In genomic region chr2:75290600-75291140, GRCh38 we compare ENCODE assay signal across 17 cellular contexts.
DNase-seq lines count a peak whose midpoint lies in the region; ATAC-seq, FAIRE-seq and TF ChIP-seq lines count a peak whose summit lies in the region.
"Had no signal": no experiment of that assay in that cellular context is flagged by ENCODE, and none has a peak within 500 bp of the region (broad histone marks: within the 10 kb centered on the region; RNA-seq: fewer than 3 reads in every experiment).

No MANE protein-coding gene starts in this region.

- no peak for TF ChIP-seq POLR2A in H1 (IDR thresholded peaks at IDR 0.05; ENCODE audit: control extremely low read depth in 1 of 2, low read depth in 2 of 2, low read length in 2 of 2)

- H2BK20ac ChIP-seq in H1 (ENCODE audit: low read length), result no peak overlapping the region

- H3K23me2 ChIP-seq in H1 (ENCODE audit: low read depth, low read length), result no peaks in the 10 kb centered on the region

- no peak overlapping the region for H3K14ac ChIP-seq in H1 (ENCODE audit: insufficient read length)

- CTCF ChIA-PET in H1 (lab: Charles Lee; ENCODE audit: partially characterized antibody), result interaction anchor here (0.6 to 1.8 kb wide), 4 partner anchors 13 to 175 kb away, joined by 3 to 5 read pairs (median 4); partner anchors contain the start of gene TACR1

- no peaks in the 10 kb centered on the region for H3K79me1 ChIP-seq in H1 (ENCODE audit: low read depth, low read length)

- H2AFZ ChIP-seq in H1 (ENCODE audit: low read length) (no peak overlapping the region), neural cell (ENCODE audit: low read depth, low read length) (no peak overlapping the region)

- DNase-seq in D721Med (ENCODE audit: insufficient read length, low spot score) (no peak), NCI-H526 treated with DMSO at 0.1 percent for 48 hours (lab: John Stamatoyannopoulos, UW) (peak; percentile 5), H1 (ENCODE audit: low read depth in 1 of 2, low spot score in 2 of 2) (no peak), SJCRH30 (no peak)
- no peak for DNase-seq in effector CD4-positive, alpha-beta T cell
- DNase-seq: activated CD4-positive, alpha-beta T cell treated with anti-CD3 and anti-CD28 coated beads, Interleukin-2, amount 50 U/mL, for 4 hours; activated naive CD4-positive, alpha-beta T cell treated with anti-CD3 and anti-CD28 coated beads, Interleukin-2, amount 10 ng/mL, durations not matched to agents 7 days and 5 days; DMS53; effector memory CD4-positive, alpha-beta T cell; naive thymus-derived CD4-positive, alpha-beta T cell; NCI-H1048; NCI-H774; stimulated activated CD4-positive, alpha-beta T cell treated with anti-CD3 and anti-CD28 coated beads, Interleukin-15, amount 100 ng/mL, for 24 hours; SW 1271 had no signal

- no peaks in the 10 kb centered on the region for H3K36me3 ChIP-seq in H1 (ENCODE audit: control insufficient read depth in 2 of 4, insufficient read depth in 4 of 4, low read length in 3 of 4)
- no peaks in the 10 kb centered on the region for H3K36me3 ChIP-seq in neural cell (ENCODE audit: insufficient read depth, low read length)
- no peaks in the 10 kb centered on the region for H3K36me3 ChIP-seq in SJCRH30

- no peaks in the 10 kb centered on the region for H3F3A ChIP-seq in neural cell (ENCODE audit: insufficient read depth, low read length, poor library complexity, severe bottlenecking)

- no peaks in the 10 kb centered on the region for H3K27me3 ChIP-seq in H1 (replicated peaks in 1 of 4; ENCODE audit: control insufficient read depth in 3 of 4, extremely low read depth in 1 of 4, insufficient read depth in 3 of 4, low read length in 3 of 4)
- H3K27me3 ChIP-seq in neural cell (ENCODE audit: insufficient read depth, low read depth, low read length), result no peaks in the 10 kb centered on the region
- H3K27me3 ChIP-seq in SJCRH30, result peaks cover 3% of the 10 kb centered on the region; the same call in 1 of the 2 replicates

- H3K9ac ChIP-seq in H1 (replicated peaks in 1 of 4; ENCODE audit: extremely low read depth in 1 of 4, low read depth in 3 of 4, low read length in 3 of 4) (no peak overlapping the region), neural cell (ENCODE audit: low read length) (no peak overlapping the region)

- no peak overlapping the region for H3K56ac ChIP-seq in H1 (replicated peaks; ENCODE audit: insufficient read length, low read depth, low read length)

- POLR2A ChIA-PET in H1 (lab: Charles Lee; ENCODE audit: partially characterized antibody), result no interaction called here

- H2BK120ac ChIP-seq in H1 (replicated peaks; ENCODE audit: low read depth, low read length), result no peak overlapping the region

- H2AK5ac ChIP-seq in H1 (ENCODE audit: low read depth, low read length), result no peak overlapping the region

- ATAC-seq in GM21381 (IDR thresholded peaks at IDR 0.05; ENCODE audit: unreplicated experiment) (no peak), GM19324 (IDR thresholded peaks at IDR 0.05; ENCODE audit: low FRiP score, unreplicated experiment) (no peak)
- ATAC-seq: naive thymus-derived CD4-positive, alpha-beta T cell had no signal

- no peak overlapping the region for H4K5ac ChIP-seq in H1 (ENCODE audit: insufficient read length, low read depth, low read length)

- H2BK12ac ChIP-seq in H1 (ENCODE audit: low read depth, low read length), result no peak overlapping the region

- H3K4me3 ChIP-seq in H1 (ENCODE audit: extremely low read depth in 1 of 4, insufficient read depth in 2 of 4, low read depth in 3 of 4, low read length in 4 of 4) (no peak overlapping the region), neural cell (ENCODE audit: low read length) (no peak overlapping the region), SJCRH30 (no peak overlapping the region)

- TF ChIP-seq RAD21 in H1 (IDR thresholded peaks at IDR 0.05 in 1 of 2, conservative IDR thresholded peaks at IDR 0.05 in 1 of 2; ENCODE audit: low read depth in 2 of 2, low read length in 2 of 2) (peak; percentile 57 to 68), neural cell (conservative IDR thresholded peaks at IDR 0.05) (peak; percentile 25)

- no peaks in the 10 kb centered on the region for H3K9me2 ChIP-seq in neural cell (ENCODE audit: insufficient read depth, low read length)

- no peaks in the 10 kb centered on the region for H3K9me3 ChIP-seq in H1 (ENCODE audit: insufficient read depth in 2 of 2, low read depth in 1 of 2, low read length in 1 of 2)
- no peaks in the 10 kb centered on the region for H3K9me3 ChIP-seq in neural cell (ENCODE audit: low read length)
- no peaks in the 10 kb centered on the region for H3K9me3 ChIP-seq in SJCRH30 (replicated peaks)

- 63% methylated on average over 2 of the region's 2 CpGs; no CpG with 5 or more reads in 1 of the 2 experiments for WGBS in H1 (ENCODE audit: extremely low coverage in 1 of 2, insufficient coverage in 1 of 2, insufficient read length in 1 of 2, insufficient replicate concordance in 2 of 2, low coverage in 1 of 2, low lambda C conversion rate in 2 of 2, missing lambda C conversion rate in 1 of 2), 2 experiments

- H3K27ac ChIP-seq in H1 (ENCODE audit: low read depth, low read length), result no peak overlapping the region
- H3K27ac ChIP-seq in neural cell (ENCODE audit: low read length), result no peak overlapping the region
- no peak overlapping the region for H3K27ac ChIP-seq in SJCRH30

- H3K18ac ChIP-seq in H1 (ENCODE audit: extremely low read depth, low read length), result no peak overlapping the region

- no peaks in the 10 kb centered on the region for H4K20me1 ChIP-seq in H1 (replicated peaks in 1 of 2; ENCODE audit: control insufficient read depth in 1 of 2, insufficient read depth in 2 of 2, low read length in 2 of 2)
- no peaks in the 10 kb centered on the region for H4K20me1 ChIP-seq in neural cell (ENCODE audit: insufficient read depth)

- FAIRE-seq in D721Med (lab: Jason Lieb, UNC) (no peak), H1 (lab: Jason Lieb, UNC) (peak; percentile 52)

- no peak overlapping the region for H2BK5ac ChIP-seq in H1 (ENCODE audit: low read depth, low read length)

- H4K91ac ChIP-seq in H1 (replicated peaks; ENCODE audit: insufficient read length, low read length), result no peak overlapping the region

- no peak overlapping the region for H3K4ac ChIP-seq in H1 (replicated peaks; ENCODE audit: insufficient read length, low read depth, low read length)

- H3K4me1 ChIP-seq in H1 (replicated peaks in 1 of 4; ENCODE audit: control insufficient read depth in 3 of 4, insufficient read depth in 4 of 4, low read length in 3 of 4), result peaks cover 0 to 2% (median 0%) of the 10 kb centered on the region in 4 experiments; a peak in 1 of 7 replicates
- H3K4me1 ChIP-seq in SJCRH30, result no peaks in the 10 kb centered on the region

- TF ChIP-seq EP300 in H1 (IDR thresholded peaks at IDR 0.05; ENCODE audit: borderline replicate concordance in 1 of 2, low read depth in 2 of 2, low read length in 2 of 2) (no peak), neural cell (conservative IDR thresholded peaks at IDR 0.05; ENCODE audit: poor library complexity, severe bottlenecking) (no peak)

- no peak overlapping the region for H2BK15ac ChIP-seq in H1 (ENCODE audit: low read length)

- H3K4me2 ChIP-seq in H1 (ENCODE audit: insufficient read depth in 1 of 2, low read depth in 2 of 2, low read length in 2 of 2), result no peak overlapping the region
- no peak overlapping the region for H3K4me2 ChIP-seq in neural cell (ENCODE audit: low read length)

- H3K23ac ChIP-seq in H1 (ENCODE audit: insufficient read length), result no peak overlapping the region

- H4K8ac ChIP-seq in H1 (ENCODE audit: extremely low read depth, insufficient read depth, low read length), result no peak overlapping the region

- TF ChIP-seq CTCF in D721Med (IDR thresholded peaks at IDR 0.05; ENCODE audit: insufficient read depth, missing control alignments), result peak; percentile 17
- peak in 2 of 3 experiments; percentile 54 to 57; a peak in 3 of 4 replicates for TF ChIP-seq CTCF in H1 (IDR thresholded peaks at IDR 0.05; ENCODE audit: control extremely low read depth in 1 of 3, insufficient read depth in 1 of 3, low read depth in 1 of 3, low read length in 3 of 3)
- peak; percentile 35 for TF ChIP-seq CTCF in neural cell (IDR thresholded peaks at IDR 0.05; ENCODE audit: poor library complexity, severe bottlenecking)

- no peaks in the 10 kb centered on the region for H3K79me2 ChIP-seq in H1 (ENCODE audit: control insufficient read depth in 1 of 2, insufficient read depth in 2 of 2, low read length in 2 of 2)
- no peaks in the 10 kb centered on the region for H3K79me2 ChIP-seq in neural cell (replicated peaks; ENCODE audit: insufficient read depth, low read length)

TF ChIP-seq in H1, 55 proteins besides CTCF, POLR2A, EP300 and RAD21 (continues in another document):
- TF ChIP-seq JUND (IDR thresholded peaks at IDR 0.05; ENCODE audit: low read length) (no peak), KDM5A (IDR thresholded peaks at IDR 0.05; ENCODE audit: low read length) (no peak), GTF2F1 (IDR thresholded peaks at IDR 0.05; ENCODE audit: borderline replicate concordance, low read depth, low read length) (no peak), CEBPB (IDR thresholded peaks at IDR 0.05; ENCODE audit: low read depth, low read length) (no peak), TAF7 (optimal IDR thresholded peaks at IDR 0.05; ENCODE audit: borderline replicate concordance, low read depth, low read length) (no peak), SIRT6 (IDR thresholded peaks at IDR 0.05; ENCODE audit: low read length) (no peak), CHD1 (IDR thresholded peaks at IDR 0.05; ENCODE audit: low read depth, low read length) (no peak), SP2 (IDR thresholded peaks at IDR 0.05; ENCODE audit: low read length) (no peak), MAX (IDR thresholded peaks at IDR 0.05) (no peak)

TF ChIP-seq in neural cell, 6 proteins besides CTCF, POLR2A, EP300 and RAD21 (continues in another document):
- TF ChIP-seq POLR2AphosphoS5 (IDR thresholded peaks at IDR 0.05) (no peak), SMC3 (conservative IDR thresholded peaks at IDR 0.05; ENCODE audit: poor library complexity) (no peak), TAF1 (IDR thresholded peaks at IDR 0.05; ENCODE audit: low read depth) (no peak), EZH2 (IDR thresholded peaks at IDR 0.05; ENCODE audit: borderline replicate concordance, insufficient read depth, low read length, poor library complexity, severe bottlenecking) (no peak), MXI1 (conservative IDR thresholded peaks at IDR 0.05; ENCODE audit: poor library complexity, severe bottlenecking) (no peak)
